Comparison of ENCODE assay signal across 12 cellular contexts in the genomic region with DNA sequence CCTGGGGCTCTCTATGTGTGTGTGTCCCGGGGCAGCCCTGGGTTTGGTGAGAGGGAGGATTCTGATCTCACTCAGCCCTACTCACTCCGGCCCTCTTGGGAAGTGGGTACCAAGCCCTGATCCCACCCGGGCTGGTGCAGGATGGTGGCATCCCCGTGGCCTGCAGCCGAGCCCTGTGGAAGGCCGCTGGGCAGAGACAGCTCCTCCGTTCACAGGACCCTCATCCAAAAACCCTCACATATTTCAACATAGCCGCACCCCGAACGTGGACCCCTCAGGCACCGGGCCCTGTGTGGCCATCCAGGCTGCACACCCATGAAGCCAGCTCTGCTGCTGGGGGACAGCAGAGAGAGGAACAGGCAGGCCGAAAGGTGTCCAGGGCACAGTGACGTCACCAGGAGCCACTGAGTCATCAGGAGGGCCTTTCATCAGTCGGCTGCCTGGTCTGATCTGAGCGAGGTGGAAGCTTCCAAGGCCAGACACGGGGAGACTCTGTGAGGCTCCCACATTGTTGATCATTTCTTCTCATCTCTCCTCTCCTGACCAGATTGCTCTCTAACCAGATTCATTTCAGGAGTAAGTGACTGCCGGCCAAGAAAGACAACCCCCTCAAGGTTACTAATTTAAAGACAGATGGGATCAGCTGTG. TPM values are rescaled to one million over a fixed set of nuclear protein-coding genes. Genes with fewer than 3 reads are reported as not detected.
A peak's percentile ranks its signal among the peaks of the same experiment; 100 is the strongest.
DNase-seq lines count a peak whose midpoint lies in the region; ATAC-seq and TF ChIP-seq lines count a peak whose summit lies in the region.
"Had no signal": no experiment of that assay in that cellular context is flagged by ENCODE, and none has a peak within 500 bp of the region (broad histone marks: within the 10 kb centered on the region; RNA-seq: fewer than 3 reads in every experiment).

No MANE protein-coding gene starts in this region.

- H3K27me3 ChIP-seq in GM23338 (ENCODE audit: insufficient read depth), result no peaks in the 10 kb centered on the region

- ATAC-seq in GM23338, result no peak
- peak; percentile 51 for ATAC-seq in SK-N-SH treated with all-trans-retinoic acid at 6 μM for 48 hours
- no peak for ATAC-seq in HG03108 (IDR thresholded peaks at IDR 0.05; ENCODE audit: unreplicated experiment)

- no peak overlapping the region for H3K4me3 ChIP-seq in GM23338
- H3K4me3 ChIP-seq in coronary artery, result no peak overlapping the region
- H3K4me3 ChIP-seq: skin epidermis had no signal

- H3K27ac Mint-ChIP-seq in GM23338 (peak overlapping the region; percentile 52; the same call in 1 of the 2 replicates), type B pancreatic cell (no peak overlapping the region)
- H3K27ac Mint-ChIP-seq: activated naive CD4-positive, alpha-beta T cell treated with anti-CD3 and anti-CD28 coated beads, Interleukin-2, amount 10 ng/mL, durations not matched to agents 7 days and 5 days; memory B cell had no signal

- H3K4me1 Mint-ChIP-seq in GM23338 (peaks cover 2% of the 10 kb centered on the region; the same call in 1 of the 3 replicates), type B pancreatic cell (ENCODE audit: unreplicated experiment) (peaks cover 10% of the 10 kb centered on the region)

- H3K4me3 Mint-ChIP-seq in GM23338 (no peak overlapping the region), type B pancreatic cell (no peak overlapping the region)
- H3K4me3 Mint-ChIP-seq: activated naive CD4-positive, alpha-beta T cell treated with anti-CD3 and anti-CD28 coated beads, Interleukin-2, amount 10 ng/mL, durations not matched to agents 7 days and 5 days; memory B cell had no signal

- H3F3A ChIP-seq in GM23338 (replicated peaks; ENCODE audit: low read depth), result no peaks in the 10 kb centered on the region

- no peaks in the 10 kb centered on the region; the same call in 2 of the 3 replicates for H3K9me3 Mint-ChIP-seq in GM23338
- no peaks in the 10 kb centered on the region for H3K9me3 Mint-ChIP-seq in type B pancreatic cell
- H3K9me3 Mint-ChIP-seq: activated naive CD4-positive, alpha-beta T cell treated with anti-CD3 and anti-CD28 coated beads, Interleukin-2, amount 10 ng/mL, durations not matched to agents 7 days and 5 days; memory B cell had no signal

- H3K27me3 Mint-ChIP-seq in GM23338 (ENCODE audit: insufficient read depth, low read depth, poor library complexity) (peaks cover 3% of the 10 kb centered on the region), type B pancreatic cell (no peaks in the 10 kb centered on the region)

- no peaks in the 10 kb centered on the region for H3K4me1 ChIP-seq in GM23338 (ENCODE audit: insufficient read depth)

- no peaks in the 10 kb centered on the region for H3K9me2 ChIP-seq in GM23338 (ENCODE audit: insufficient read depth)

- H3K27ac ChIP-seq in GM23338 (ENCODE audit: low read depth), result no peak overlapping the region
- H3K27ac ChIP-seq in coronary artery, result no peak overlapping the region
- H3K27ac ChIP-seq: epithelial cell of prostate, skin epidermis had no signal

- H3K36me3 Mint-ChIP-seq in GM23338 (ENCODE audit: low read depth) (peaks cover 8% of the 10 kb centered on the region; the same call in 1 of the 3 replicates), type B pancreatic cell (peaks cover 2% of the 10 kb centered on the region)
- H3K36me3 Mint-ChIP-seq: activated naive CD4-positive, alpha-beta T cell treated with anti-CD3 and anti-CD28 coated beads, Interleukin-2, amount 10 ng/mL, durations not matched to agents 7 days and 5 days had no signal

- H4K20me1 ChIP-seq in GM23338 (replicated peaks; ENCODE audit: insufficient read depth), result 0 out of 2 replicates have a peak, but pooled peaks cover 5% of the 10 kb centered on the region

- peaks cover 5% of the 10 kb centered on the region; the same call in 1 of the 2 replicates for H3K36me3 ChIP-seq in GM23338 (ENCODE audit: insufficient read depth)

- no peak overlapping the region for H2AFZ ChIP-seq in GM23338

- peak; percentile 84 for DNase-seq in DMS53 (lab: John Stamatoyannopoulos, UW)
- no peak for DNase-seq in GM23338 (ENCODE audit: low spot score)
- peak; percentile 82 for DNase-seq in iris pigment epithelial cell (ENCODE audit: low read depth)
- DNase-seq in type B pancreatic cell (ENCODE audit: extremely low spot score, unreplicated experiment), result no peak
- no peak for DNase-seq in coronary artery (ENCODE audit: low spot score)
- DNase-seq in NCI-H446 (lab: John Stamatoyannopoulos, UW), result no peak
- DNase-seq: activated naive CD4-positive, alpha-beta T cell treated with anti-CD3 and anti-CD28 coated beads, Interleukin-2, amount 10 ng/mL, durations not matched to agents 7 days and 5 days had no signal

- no peaks in the 10 kb centered on the region for H3K79me2 ChIP-seq in GM23338 (replicated peaks; ENCODE audit: insufficient read depth)

- TF ChIP-seq CTCF in GM23338 (conservative IDR thresholded peaks at IDR 0.05; ENCODE audit: low read depth in 2 of 2) (no peak), type B pancreatic cell (conservative IDR thresholded peaks at IDR 0.05) (no peak), coronary artery (IDR thresholded peaks at IDR 0.05) (no peak)

- no peak overlapping the region for H3K4me2 ChIP-seq in GM23338

TF ChIP-seq in GM23338, 12 proteins besides CTCF, POLR2A, EP300 and RAD21:
- TF ChIP-seq POLR2AphosphoS5 (IDR thresholded peaks at IDR 0.05; ENCODE audit: low read depth) (no peak), STAT1 (IDR thresholded peaks at IDR 0.05; ENCODE audit: unreplicated experiment) (no peak), ETS1 (IDR thresholded peaks at IDR 0.05) (no peak), NANOG (IDR thresholded peaks at IDR 0.05; ENCODE audit: borderline replicate concordance) (no peak)

TF ChIP-seq in SK-N-SH treated with all-trans-retinoic acid at 6 μM for 48 hours, 23 proteins besides CTCF, POLR2A, EP300 and RAD21 (continues in another document):
- TF ChIP-seq SNAI2 (CRISPR knock-in tag; IDR thresholded peaks at IDR 0.05), result no peak
- TF ChIP-seq, protein P1, sequence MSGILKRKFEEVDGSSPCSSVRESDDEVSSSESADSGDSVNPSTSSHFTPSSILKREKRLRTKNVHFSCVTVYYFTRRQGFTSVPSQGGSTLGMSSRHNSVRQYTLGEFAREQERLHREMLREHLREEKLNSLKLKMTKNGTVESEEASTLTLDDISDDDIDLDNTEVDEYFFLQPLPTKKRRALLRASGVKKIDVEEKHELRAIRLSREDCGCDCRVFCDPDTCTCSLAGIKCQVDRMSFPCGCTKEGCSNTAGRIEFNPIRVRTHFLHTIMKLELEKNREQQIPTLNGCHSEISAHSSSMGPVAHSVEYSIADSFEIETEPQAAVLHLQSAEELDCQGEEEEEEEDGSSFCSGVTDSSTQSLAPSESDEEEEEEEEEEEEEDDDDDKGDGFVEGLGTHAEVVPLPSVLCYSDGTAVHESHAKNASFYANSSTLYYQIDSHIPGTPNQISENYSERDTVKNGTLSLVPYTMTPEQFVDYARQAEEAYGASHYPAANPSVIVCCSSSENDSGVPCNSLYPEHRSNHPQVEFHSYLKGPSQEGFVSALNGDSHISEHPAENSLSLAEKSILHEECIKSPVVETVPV (CRISPR knock-in tag; IDR thresholded peaks at IDR 0.05), result no peak
- TF ChIP-seq TCF4 (CRISPR knock-in tag; IDR thresholded peaks at IDR 0.05; ENCODE audit: borderline replicate concordance), result no peak
- TF ChIP-seq ISL1 (CRISPR knock-in tag; IDR thresholded peaks at IDR 0.05), result no peak
- TF ChIP-seq ZNF8 (CRISPR knock-in tag; IDR thresholded peaks at IDR 0.05), result no peak
- TF ChIP-seq PPARA (CRISPR knock-in tag; IDR thresholded peaks at IDR 0.05; ENCODE audit: borderline replicate concordance), result no peak
- no peak for TF ChIP-seq BACH2 (CRISPR knock-in tag; IDR thresholded peaks at IDR 0.05; ENCODE audit: borderline replicate concordance)
- TF ChIP-seq GLIS3 (CRISPR knock-in tag; IDR thresholded peaks at IDR 0.05), result no peak
- no peak for TF ChIP-seq ZFP3 (CRISPR knock-in tag; IDR thresholded peaks at IDR 0.05)
- TF ChIP-seq CSDC2 (CRISPR knock-in tag; IDR thresholded peaks at IDR 0.05), result no peak
- TF ChIP-seq ZFP30 (CRISPR knock-in tag; IDR thresholded peaks at IDR 0.05), result no peak
- TF ChIP-seq, protein P2, sequence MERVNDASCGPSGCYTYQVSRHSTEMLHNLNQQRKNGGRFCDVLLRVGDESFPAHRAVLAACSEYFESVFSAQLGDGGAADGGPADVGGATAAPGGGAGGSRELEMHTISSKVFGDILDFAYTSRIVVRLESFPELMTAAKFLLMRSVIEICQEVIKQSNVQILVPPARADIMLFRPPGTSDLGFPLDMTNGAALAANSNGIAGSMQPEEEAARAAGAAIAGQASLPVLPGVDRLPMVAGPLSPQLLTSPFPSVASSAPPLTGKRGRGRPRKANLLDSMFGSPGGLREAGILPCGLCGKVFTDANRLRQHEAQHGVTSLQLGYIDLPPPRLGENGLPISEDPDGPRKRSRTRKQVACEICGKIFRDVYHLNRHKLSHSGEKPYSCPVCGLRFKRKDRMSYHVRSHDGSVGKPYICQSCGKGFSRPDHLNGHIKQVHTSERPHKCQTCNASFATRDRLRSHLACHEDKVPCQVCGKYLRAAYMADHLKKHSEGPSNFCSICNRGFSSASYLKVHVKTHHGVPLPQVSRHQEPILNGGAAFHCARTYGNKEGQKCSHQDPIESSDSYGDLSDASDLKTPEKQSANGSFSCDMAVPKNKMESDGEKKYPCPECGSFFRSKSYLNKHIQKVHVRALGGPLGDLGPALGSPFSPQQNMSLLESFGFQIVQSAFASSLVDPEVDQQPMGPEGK (CRISPR knock-in tag; IDR thresholded peaks at IDR 0.05; ENCODE audit: borderline replicate concordance), result no peak
- no peak for TF ChIP-seq ZNF70 (CRISPR knock-in tag; IDR thresholded peaks at IDR 0.05)
- no peak for TF ChIP-seq TOX (CRISPR knock-in tag; IDR thresholded peaks at IDR 0.05; ENCODE audit: borderline replicate concordance)
- no peak for TF ChIP-seq RARB (CRISPR knock-in tag; IDR thresholded peaks at IDR 0.05)

RNA-seq across cellular contexts. Expression of gene GPR157, which starts 16.2 kb away (rescaled TPM):
- 3.9 and 4.2 TPM in 2 replicates for total RNA-seq in GM23338 (2014; rRNA removed; shearing (Covaris generic))
- polyA plus RNA-seq in GM23338 (2016; fragmentation: Nextera tagmentation; extraction: Ambion mirVana), result 0.81 and 0.85 TPM in 2 replicates
- 7.7 and 26.6 TPM in 2 replicates for total RNA-seq in type B pancreatic cell (ENCODE audit: low replicate concordance)

Comparison
In these comparisons a context has a peak if more than half of its experiments do, and no peak if none do; other contexts are left out.
1. DNase-seq: peak in DMS53 (single experiment) and iris pigment epithelial cell (single experiment); none in GM23338 (single experiment), type B pancreatic cell (single experiment), coronary artery (single experiment) and NCI-H446 (0 of 2).